Comparison of ENCODE assay signal across 26 cellular contexts in genomic region chr17:46074540-46074939, GRCh38.
"Had no signal": no experiment of that assay in that cellular context is flagged by ENCODE, and none has a peak within 500 bp of the region (broad histone marks: within the 10 kb centered on the region; RNA-seq: fewer than 3 reads in every experiment).

No MANE protein-coding gene starts in this region.

- H3K27me3 ChIP-seq: MG63 had no signal

- ATAC-seq: activated T-cell treated with anti-CD3 and anti-CD28 coated beads, Interleukin-2, amount 50 U/mL, for 72 hours; Panc1; Right ventricle myocardium inferior; T-cell had no signal

- H3K27ac ChIP-seq: SK-N-MC, VCaP had no signal

- H3K9me3 ChIP-seq: MG63 had no signal

- H3K4me3 ChIP-seq: MG63, SK-N-MC had no signal

- FAIRE-seq: astrocyte, TTC549 had no signal

- DNase-seq: activated CD4-positive, alpha-beta memory T cell treated with anti-CD3 and anti-CD28 coated beads for 36 hours; activated CD4-positive, alpha-beta T cell treated with anti-CD3 and anti-CD28 coated beads, Interleukin-2, amount 10 ng/mL, durations not matched to agents 7 days and 5 days; activated CD4-positive, CD25-positive, alpha-beta regulatory T cell; activated CD8-positive, alpha-beta memory T cell treated with anti-CD3 and anti-CD28 coated beads for 24 hours; activated gamma-delta T cell treated with Interleukin-2 at 50 U/mL for 16 hours; activated naive CD4-positive, alpha-beta T cell treated with anti-CD3 and anti-CD28 coated beads, Interleukin-2, amount 50 U/mL, for 16 hours; activated T-cell treated with anti-CD3 and anti-CD28 coated beads, Interleukin-2, amount 50 U/mL, for 72 hours; amygdala; MG63; MV-4-11; NCI-H1092 treated with DMSO at 0.1 percent for 48 hours; NCI-H1436; NCI-H187; NCI-H2081; NCI-H446; NCI-H524; RPMI8226; T-cell; T-helper 2 cell; T1000 had no signal
